Comparison of ENCODE assay signal across 22 cellular contexts in genomic region chr10:86855503-86855902, GRCh38.
DNase-seq lines count a peak whose midpoint lies in the region; FAIRE-seq and TF ChIP-seq lines count a peak whose summit lies in the region.
"Had no signal": no experiment of that assay in that cellular context is flagged by ENCODE, and none has a peak within 500 bp of the region (broad histone marks: within the 10 kb centered on the region; RNA-seq: fewer than 3 reads in every experiment).

No MANE protein-coding gene starts in this region.

- TF ChIP-seq RAD21 in H1 (IDR thresholded peaks at IDR 0.05 in 1 of 2, conservative IDR thresholded peaks at IDR 0.05 in 1 of 2; ENCODE audit: low read depth in 2 of 2, low read length in 2 of 2) = no peak

- H3K79me1 ChIP-seq in H1 (ENCODE audit: low read depth, low read length) = no peaks in the 10 kb centered on the region; the same call in 1 of the 2 replicates

- H3K27me3 ChIP-seq in HUES48 (ENCODE audit: control insufficient read depth, insufficient read depth, low read length) = no peaks in the 10 kb centered on the region
- H3K27me3 ChIP-seq in H1 (replicated peaks in 1 of 4; ENCODE audit: control insufficient read depth in 3 of 4, extremely low read depth in 1 of 4, insufficient read depth in 3 of 4, low read length in 3 of 4) = no peaks in the 10 kb centered on the region
- H3K27me3 ChIP-seq in smooth muscle cell (ENCODE audit: low read depth) = no peaks in the 10 kb centered on the region
- H3K27me3 ChIP-seq in uterus = no peaks in the 10 kb centered on the region

- no peak overlapping the region for H3K14ac ChIP-seq in H1 (ENCODE audit: insufficient read length)

- H3K9me3 Mint-ChIP-seq in nephron (no peaks in the 10 kb centered on the region), MCF 10A (ENCODE audit: unreplicated experiment) (peaks cover 7% of the 10 kb centered on the region)
- H3K9me3 Mint-ChIP-seq in T-helper 2 cell treated with Interferon-gamma antibody and Interleukin-4, amounts not matched to agents 5 μg/mL and 100 μg/mL, for 36 hours = no peaks in the 10 kb centered on the region

- no peak overlapping the region for H4K8ac ChIP-seq in H1 (ENCODE audit: extremely low read depth, insufficient read depth, low read length)

- no peak overlapping the region for H2BK120ac ChIP-seq in H1 (replicated peaks; ENCODE audit: low read depth, low read length)

- POLR2A ChIA-PET in H1 (lab: Charles Lee; ENCODE audit: partially characterized antibody) = interaction anchor here (1.2 to 3.5 kb wide), 3 partner anchors 13 to 15 kb away, joined by 3 to 11 read pairs (median 7); no protein-coding TSS in a partner anchor
- POLR2A ChIA-PET in MCF 10A (lab: Yijun Ruan, JAX) = interaction anchor here (0.6 kb wide), 1 partner anchor 77 kb away, joined by 3 read pairs; no protein-coding TSS in a partner anchor

- H4K91ac ChIP-seq in H1 (replicated peaks; ENCODE audit: insufficient read length, low read length) = no peak overlapping the region

- FAIRE-seq in A204.1 (lab: Jason Lieb, UNC) = peak; percentile 25
- FAIRE-seq in H1 (lab: Jason Lieb, UNC) = no peak
- FAIRE-seq: RCC 7860 had no signal

- peak overlapping the region; percentile 20; the same call in 1 of the 2 replicates for H3K18ac ChIP-seq in H1 (ENCODE audit: extremely low read depth, low read length)

- no peak overlapping the region for H3K4ac ChIP-seq in H1 (replicated peaks; ENCODE audit: insufficient read length, low read depth, low read length)

- CTCF ChIA-PET in H1 (lab: Charles Lee; ENCODE audit: partially characterized antibody) = interaction anchor here (0.8 kb wide), 1 partner anchor 12 kb away, joined by 3 read pairs; no protein-coding TSS in a partner anchor
- CTCF ChIA-PET in MCF 10A (lab: Yijun Ruan, JAX) = interaction anchor here (0.6 kb wide), 1 partner anchor 24 kb away, joined by 3 read pairs; no protein-coding TSS in a partner anchor

- H3K23me2 ChIP-seq in H1 (ENCODE audit: low read depth, low read length) = no peaks in the 10 kb centered on the region

- H3K36me3 Mint-ChIP-seq in nephron (ENCODE audit: low read depth) (peaks cover 64% of the 10 kb centered on the region), MCF 10A (ENCODE audit: insufficient read depth, unreplicated experiment) (peaks cover 31% of the 10 kb centered on the region)
- H3K36me3 Mint-ChIP-seq in T-helper 2 cell treated with Interferon-gamma antibody and Interleukin-4, amounts not matched to agents 5 μg/mL and 100 μg/mL, for 36 hours (ENCODE audit: low read depth) = no peaks in the 10 kb centered on the region

- H3K79me2 ChIP-seq in H1 (ENCODE audit: control insufficient read depth in 1 of 2, insufficient read depth in 2 of 2, low read length in 2 of 2) (peaks cover 0 to 39% of the 10 kb centered on the region in 2 experiments; a peak in 2 of 4 replicates), smooth muscle cell (ENCODE audit: low read depth) (peaks cover 5% of the 10 kb centered on the region)

- peak overlapping the region; percentile 87; the same call in 1 of the 2 replicates for H2BK20ac ChIP-seq in H1 (ENCODE audit: low read length)

- H3K4me3 ChIP-seq in HUES48 (ENCODE audit: low read depth, low read length) (no peak overlapping the region), H1 (ENCODE audit: extremely low read depth in 1 of 4, insufficient read depth in 2 of 4, low read depth in 3 of 4, low read length in 4 of 4) (no peak overlapping the region; a peak in 1 of 8 replicates), smooth muscle cell (no peak overlapping the region), uterus (no peak overlapping the region)

- TF ChIP-seq CTCF in H1 (IDR thresholded peaks at IDR 0.05; ENCODE audit: control extremely low read depth in 1 of 3, insufficient read depth in 1 of 3, low read depth in 1 of 3, low read length in 3 of 3) = no peak
- TF ChIP-seq CTCF in nephron (IDR thresholded peaks at IDR 0.05; ENCODE audit: unreplicated experiment in 3 of 3) = no peak
- TF ChIP-seq CTCF in smooth muscle cell (IDR thresholded peaks at IDR 0.05; ENCODE audit: borderline replicate concordance, insufficient read depth, poor library complexity, severe bottlenecking) = no peak
- TF ChIP-seq CTCF in uterus (IDR thresholded peaks at IDR 0.05) = no peak
- TF ChIP-seq CTCF in MCF 10A (IDR thresholded peaks at IDR 0.05; ENCODE audit: unreplicated experiment) = no peak

- H3K56ac ChIP-seq in H1 (replicated peaks; ENCODE audit: insufficient read length, low read depth, low read length) = no peak overlapping the region

- H3K23ac ChIP-seq in H1 (ENCODE audit: insufficient read length) = no peak overlapping the region

- no peak overlapping the region for H2AFZ ChIP-seq in H1 (ENCODE audit: low read length)
- no peak overlapping the region for H2AFZ ChIP-seq in smooth muscle cell (ENCODE audit: low read depth)

- no peak overlapping the region for H2BK5ac ChIP-seq in H1 (ENCODE audit: low read depth, low read length)

- no peak overlapping the region for H3K4me2 ChIP-seq in H1 (ENCODE audit: insufficient read depth in 1 of 2, low read depth in 2 of 2, low read length in 2 of 2)
- no peak overlapping the region for H3K4me2 ChIP-seq in smooth muscle cell

- no peak overlapping the region for H3K9ac ChIP-seq in HUES48 (ENCODE audit: low read depth, low read length)
- no peak overlapping the region for H3K9ac ChIP-seq in H1 (replicated peaks in 1 of 4; ENCODE audit: extremely low read depth in 1 of 4, low read depth in 3 of 4, low read length in 3 of 4)
- no peak overlapping the region for H3K9ac ChIP-seq in smooth muscle cell (ENCODE audit: low read depth)

- 65% methylated on average over 1 of the region's 1 CpG; no CpG with 5 or more reads in 1 of the 2 experiments for WGBS in H1 (ENCODE audit: extremely low coverage in 1 of 2, insufficient coverage in 1 of 2, insufficient read length in 1 of 2, insufficient replicate concordance in 2 of 2, low coverage in 1 of 2, low lambda C conversion rate in 2 of 2, missing lambda C conversion rate in 1 of 2), 2 experiments
- 79% methylated on average over 1 of the region's 1 CpG for WGBS in smooth muscle cell (ENCODE audit: low lambda C conversion rate)

- no peak overlapping the region for H2BK12ac ChIP-seq in H1 (ENCODE audit: low read depth, low read length)

- H2AK5ac ChIP-seq in H1 (ENCODE audit: low read depth, low read length) = no peak overlapping the region

- no peak overlapping the region for H4K5ac ChIP-seq in H1 (ENCODE audit: insufficient read length, low read depth, low read length)

- no peaks in the 10 kb centered on the region for H4K20me1 ChIP-seq in H1 (replicated peaks in 1 of 2; ENCODE audit: control insufficient read depth in 1 of 2, insufficient read depth in 2 of 2, low read length in 2 of 2)
- peaks cover 14% of the 10 kb centered on the region for H4K20me1 ChIP-seq in smooth muscle cell (ENCODE audit: low read depth)

- H3K4me1 ChIP-seq in HUES48 (ENCODE audit: control insufficient read depth, insufficient read depth, low read length) (peaks cover 60% of the 10 kb centered on the region), H1 (replicated peaks in 1 of 4; ENCODE audit: control insufficient read depth in 3 of 4, insufficient read depth in 4 of 4, low read length in 3 of 4) (peaks cover 6 to 22% (median 17%) of the 10 kb centered on the region in 4 experiments; a peak in 5 of 7 replicates), smooth muscle cell (ENCODE audit: low read depth) (no peaks in the 10 kb centered on the region), uterus (no peaks in the 10 kb centered on the region)

- intact Hi-C loops in uterus (cut with DNase I; ENCODE audit: low total_unique reads) (no loop called here), MCF 10A (cut with micrococcal nuclease) (no loop called here)

- DNase-seq in H1 (ENCODE audit: low read depth in 1 of 2, low spot score in 2 of 2) (no peak), smooth muscle cell (lab: John Stamatoyannopoulos, UW; ENCODE audit: unreplicated experiment) (no peak), uterus (no peak), MCF 10A (ENCODE audit: unreplicated experiment) (no peak)
- DNase-seq in T-helper 2 cell treated with Interferon-gamma antibody and Interleukin-4, amounts not matched to agents 5 μg/mL and 100 μg/mL, for 36 hours (ENCODE audit: low spot score) = no peak
- DNase-seq: AML-193, EL, GF-D8, Kasumi-1, NCI-H1048, NCI-H1436 treated with DMSO at 0.1 percent for 48 hours, NCI-H1930, NCI-H345, NCI-H524 treated with DMSO at 0.1 percent for 48 hours, NCI-H82, OCI-M1 had no signal

- H3K4me1 Mint-ChIP-seq in nephron (peaks cover 4% of the 10 kb centered on the region), MCF 10A (ENCODE audit: insufficient read depth, unreplicated experiment) (peaks cover 6% of the 10 kb centered on the region)
- no peaks in the 10 kb centered on the region for H3K4me1 Mint-ChIP-seq in T-helper 2 cell treated with Interferon-gamma antibody and Interleukin-4, amounts not matched to agents 5 μg/mL and 100 μg/mL, for 36 hours (ENCODE audit: low read depth)

- H3K27me3 Mint-ChIP-seq in nephron (ENCODE audit: low read depth) (no peaks in the 10 kb centered on the region), MCF 10A (ENCODE audit: insufficient read depth, unreplicated experiment) (no peaks in the 10 kb centered on the region)
- peaks cover 4% of the 10 kb centered on the region for H3K27me3 Mint-ChIP-seq in T-helper 2 cell treated with Interferon-gamma antibody and Interleukin-4, amounts not matched to agents 5 μg/mL and 100 μg/mL, for 36 hours (ENCODE audit: low read depth)

- peak overlapping the region; percentile 97 for H3K27ac ChIP-seq in HUES48 (ENCODE audit: low read depth, low read length)
- H3K27ac ChIP-seq in H1 (ENCODE audit: low read depth, low read length) = no peak overlapping the region
- H3K27ac ChIP-seq in smooth muscle cell (ENCODE audit: low read depth) = no peak overlapping the region
- no peak overlapping the region for H3K27ac ChIP-seq in uterus
- H3K27ac ChIP-seq: 22Rv1, C4-2B had no signal

- H3K9me3 ChIP-seq in HUES48 (ENCODE audit: control insufficient read depth, insufficient read depth, low read length) (no peaks in the 10 kb centered on the region), H1 (ENCODE audit: insufficient read depth in 2 of 2, low read depth in 1 of 2, low read length in 1 of 2) (no peaks in the 10 kb centered on the region), smooth muscle cell (replicated peaks; ENCODE audit: low read depth) (no peaks in the 10 kb centered on the region), uterus (no peaks in the 10 kb centered on the region)

- no peak overlapping the region for H3K4me3 Mint-ChIP-seq in nephron
- no peak overlapping the region for H3K4me3 Mint-ChIP-seq in T-helper 2 cell treated with Interferon-gamma antibody and Interleukin-4, amounts not matched to agents 5 μg/mL and 100 μg/mL, for 36 hours
- H3K4me3 Mint-ChIP-seq in MCF 10A (ENCODE audit: unreplicated experiment) = no peak overlapping the region

- H3K27ac Mint-ChIP-seq in nephron (peak overlapping the region in 2 of 3 experiments; percentile 14 to 30), MCF 10A (ENCODE audit: low read depth, unreplicated experiment) (no peak overlapping the region)
- no peak overlapping the region for H3K27ac Mint-ChIP-seq in T-helper 2 cell treated with Interferon-gamma antibody and Interleukin-4, amounts not matched to agents 5 μg/mL and 100 μg/mL, for 36 hours

- BruUV-seq in MCF 10A (replicated peaks; lab: Mats Ljungman, UMichigan) = no TSS peak

- H3F3A ChIP-seq in smooth muscle cell (ENCODE audit: low read depth) = no peaks in the 10 kb centered on the region

- no peak overlapping the region for H2BK15ac ChIP-seq in H1 (ENCODE audit: low read length)

- TF ChIP-seq POLR2A in H1 (IDR thresholded peaks at IDR 0.05; ENCODE audit: control extremely low read depth in 1 of 2, low read depth in 2 of 2, low read length in 2 of 2) = no peak
- TF ChIP-seq POLR2A in uterus (IDR thresholded peaks at IDR 0.05) = no peak

- peaks cover 26% of the 10 kb centered on the region for H3K36me3 ChIP-seq in HUES48 (ENCODE audit: control insufficient read depth, insufficient read depth, low read length)
- H3K36me3 ChIP-seq in H1 (ENCODE audit: control insufficient read depth in 2 of 4, insufficient read depth in 4 of 4, low read length in 3 of 4) = peaks cover 0 to 24% (median 0%) of the 10 kb centered on the region in 4 experiments; a peak in 2 of 8 replicates
- H3K36me3 ChIP-seq in smooth muscle cell (ENCODE audit: low read depth) = no peaks in the 10 kb centered on the region
- H3K36me3 ChIP-seq in uterus = no peaks in the 10 kb centered on the region

- TF ChIP-seq EP300 in H1 (IDR thresholded peaks at IDR 0.05; ENCODE audit: borderline replicate concordance in 1 of 2, low read depth in 2 of 2, low read length in 2 of 2) = no peak

Comparison
In these comparisons a context has a peak if more than half of its experiments do, and no peak if none do; other contexts are left out.
1. H3K27ac Mint-ChIP-seq: peak in nephron (2 of 3); none in T-helper 2 cell treated with Interferon-gamma antibody and Interleukin-4, amounts not matched to agents 5 μg/mL and 100 μg/mL, for 36 hours (single experiment) and MCF 10A (single experiment).